ENCODE assay signal across 8 cellular contexts in genomic region chr2:64213607-64214275, GRCh38.
A peak's percentile ranks its signal among the peaks of the same experiment; 100 is the strongest.
DNase-seq lines count a peak whose midpoint lies in the region; ATAC-seq lines count a peak whose summit lies in the region.

No MANE protein-coding gene starts in this region.

- no peaks in the 10 kb centered on the region for H3K27me3 Mint-ChIP-seq in T-helper 17 cell
- H3K27me3 Mint-ChIP-seq in memory B cell = no peaks in the 10 kb centered on the region

- DNase-seq in DMS153 treated with DMSO at 0.1 percent for 48 hours (lab: John Stamatoyannopoulos, UW; ENCODE audit: unreplicated experiment) (peak; percentile 29), DMS153 (lab: John Stamatoyannopoulos, UW) (no peak), T-helper 17 cell (no peak), memory B cell (ENCODE audit: low spot score in 2 of 2) (peak; percentile 35 to 49), glomerular visceral epithelial cell (ENCODE audit: extremely low spot score) (no peak), 8988T (no peak)
- no peak for DNase-seq in central memory CD4-positive, alpha-beta T cell

- peaks cover 2% of the 10 kb centered on the region for H3K36me3 Mint-ChIP-seq in T-helper 17 cell (ENCODE audit: low read depth)
- H3K36me3 Mint-ChIP-seq in memory B cell = peaks cover 9% of the 10 kb centered on the region

- H3K27ac Mint-ChIP-seq in T-helper 17 cell (peak overlapping the region; percentile 91), memory B cell (peak overlapping the region; percentile 100)

- H3K4me1 Mint-ChIP-seq in T-helper 17 cell (peaks cover 22% of the 10 kb centered on the region), memory B cell (peaks cover 40% of the 10 kb centered on the region)

- H3K9me3 ChIP-seq in T-helper 17 cell (ENCODE audit: control insufficient read depth, low read length, poor library complexity, severe bottlenecking) = no peaks in the 10 kb centered on the region

- peaks cover 1% of the 10 kb centered on the region for H3K9me3 Mint-ChIP-seq in memory B cell

- peak overlapping the region; percentile 76 for H3K4me3 Mint-ChIP-seq in T-helper 17 cell
- H3K4me3 Mint-ChIP-seq in memory B cell = peak overlapping the region; percentile 67

- ATAC-seq in HG02840 (IDR thresholded peaks at IDR 0.05; ENCODE audit: low FRiP score, unreplicated experiment) = peak; percentile 42
- peak; percentile 40 for ATAC-seq in T-helper 17 cell
- peak; percentile 69 for ATAC-seq in memory B cell (ENCODE audit: low read depth)

Comparison
In these comparisons a context has a peak if more than half of its experiments do, and no peak if none do; other contexts are left out.
1. DNase-seq: peak in DMS153 treated with DMSO at 0.1 percent for 48 hours (single experiment) and memory B cell (2 of 2); none in DMS153 (single experiment), T-helper 17 cell (0 of 3), glomerular visceral epithelial cell (single experiment), central memory CD4-positive, alpha-beta T cell (single experiment) and 8988T (single experiment).
2. Peak in every context shown above with its lines, with median percentiles within 50 percentile points of each other: ATAC-seq.